In the genomic region with DNA sequence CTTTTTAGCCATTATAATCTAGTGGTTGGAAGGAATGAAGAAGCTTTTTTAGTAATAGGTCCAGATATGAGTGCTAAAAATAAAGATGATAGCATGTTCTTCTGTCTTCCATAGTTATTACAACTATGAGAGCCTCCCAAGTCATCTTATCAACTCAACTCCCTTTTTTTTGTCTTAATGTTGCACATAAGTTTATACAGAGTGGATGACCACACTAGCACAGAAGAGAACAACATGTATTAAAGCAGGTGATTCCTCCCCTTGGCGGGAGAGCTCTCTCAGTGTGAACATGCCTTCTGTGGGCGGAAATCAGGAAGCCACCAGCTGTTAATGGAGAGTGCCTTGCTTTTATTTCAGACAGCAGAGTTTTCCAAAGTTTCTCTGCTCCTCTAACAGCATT, we compare ENCODE assay signal across 1 cellular context.
TF ChIP-seq lines count a peak whose summit lies in the region.

No MANE protein-coding gene starts in this region.

TF ChIP-seq in GM12878, 131 proteins besides CTCF, POLR2A, EP300 and RAD21 (continued from another document):
- no peak for TF ChIP-seq CREM (IDR thresholded peaks at IDR 0.05; ENCODE audit: low read depth)
- TF ChIP-seq TARDBP (IDR thresholded peaks at IDR 0.05; ENCODE audit: borderline replicate concordance) = no peak
- no peak for TF ChIP-seq SMAD1 (IDR thresholded peaks at IDR 0.05; ENCODE audit: low read depth, partially characterized antibody)
- TF ChIP-seq ZBTB33 (IDR thresholded peaks at IDR 0.05) = no peak
- no peak for TF ChIP-seq IKZF2 (IDR thresholded peaks at IDR 0.05)
